Comparison of ENCODE assay signal across 20 cellular contexts in the genomic region with DNA sequence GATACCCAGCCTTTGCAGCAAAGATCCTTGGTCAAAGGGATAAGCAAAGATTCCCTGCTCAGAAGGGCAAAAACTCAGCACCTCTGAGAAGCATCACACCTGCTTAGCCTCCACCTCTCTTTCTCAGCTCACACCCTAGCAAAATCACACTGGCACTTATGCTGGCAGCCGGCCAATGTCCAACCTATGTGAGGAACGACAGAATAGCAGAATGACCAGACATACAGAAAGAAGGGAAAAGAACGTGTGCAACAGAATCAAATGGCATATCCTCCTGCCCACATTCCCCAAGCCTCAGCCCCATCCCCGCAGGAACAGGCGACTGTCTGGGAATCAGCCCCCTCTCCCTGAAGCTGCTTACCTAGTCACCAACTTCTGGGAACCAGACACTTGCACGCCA. TPM values are rescaled to one million over a fixed set of nuclear protein-coding genes. Genes with fewer than 3 reads are reported as not detected.
DNase-seq lines count a peak whose midpoint lies in the region; ATAC-seq and TF ChIP-seq lines count a peak whose summit lies in the region.
"Had no signal": no experiment of that assay in that cellular context is flagged by ENCODE, and none has a peak within 500 bp of the region (broad histone marks: within the 10 kb centered on the region; RNA-seq: fewer than 3 reads in every experiment).

No MANE protein-coding gene starts in this region.

- H3K36me3 ChIP-seq in upper lobe of left lung, result no peaks in the 10 kb centered on the region
- H3K36me3 ChIP-seq: brain microvascular endothelial cell had no signal

- no peak for TF ChIP-seq POLR2A in upper lobe of left lung (IDR thresholded peaks at IDR 0.05)

- DNase-seq in right cardiac atrium, result peak in 1 of 3 donors; percentile 68
- no peak for DNase-seq in left cardiac atrium
- peak; percentile 33 for DNase-seq in RPMI8226
- peak; percentile 32 for DNase-seq in islet precursor cell
- DNase-seq in upper lobe of left lung, result no peak
- no peak for DNase-seq in germinal center (ENCODE audit: low spot score)
- no peak for DNase-seq in DMS 273 (lab: John Stamatoyannopoulos, UW; ENCODE audit: unreplicated experiment)
- DNase-seq: activated CD8-positive, alpha-beta memory T cell treated with anti-CD3 and anti-CD28 coated beads for 24 hours; brain microvascular endothelial cell; Calu3; NCI-H1092; NCI-H2107; NCI-H526 treated with DMSO at 0.1 percent for 48 hours; SW 1271 had no signal

- no peak for TF ChIP-seq CTCF in upper lobe of left lung (IDR thresholded peaks at IDR 0.05)

- no peak for TF ChIP-seq EP300 in upper lobe of left lung (IDR thresholded peaks at IDR 0.05)

- H3K9me3 ChIP-seq in right cardiac atrium (ENCODE audit: control insufficient read depth, low read length), result no peaks in the 10 kb centered on the region
- no peaks in the 10 kb centered on the region for H3K9me3 ChIP-seq in upper lobe of left lung

- H3K27ac ChIP-seq in right cardiac atrium (ENCODE audit: low read length), result peak overlapping the region; percentile 3
- H3K27ac ChIP-seq in upper lobe of left lung, result peak overlapping the region; percentile 24 to 93 (median 58)
- H3K27ac ChIP-seq: brain microvascular endothelial cell, RWPE1 had no signal

- H3K27me3 ChIP-seq in right cardiac atrium (ENCODE audit: control insufficient read depth, insufficient read depth), result no peaks in the 10 kb centered on the region
- H3K27me3 ChIP-seq in upper lobe of left lung, result no peaks in the 10 kb centered on the region
- H3K27me3 ChIP-seq: brain microvascular endothelial cell had no signal

- H3K4me3 ChIP-seq in right cardiac atrium (ENCODE audit: low read length) (no peak overlapping the region), upper lobe of left lung (no peak overlapping the region)
- H3K4me3 ChIP-seq: GM23338 had no signal

- 64% methylated on average over 6 of the region's 6 CpGs for WGBS in right cardiac atrium
- 64 to 73% methylated on average over 6 of the region's 6 CpGs for WGBS in upper lobe of left lung, 2 donors

- peaks cover 2% of the 10 kb centered on the region for H3K4me1 ChIP-seq in right cardiac atrium (ENCODE audit: control insufficient read depth, insufficient read depth, low read length)
- H3K4me1 ChIP-seq in upper lobe of left lung, result peaks cover 27 to 51% (median 38%) of the 10 kb centered on the region in 4 donors

- intact Hi-C loops in right cardiac atrium (cut with DNase I) (no loop called here), left cardiac atrium (cut with DNase I) (loop anchor here in 1 of 2 donors (10.0 kb wide), 1 partner anchor 151 kb away; no protein-coding TSS in a partner anchor)

- no peak for ATAC-seq in right cardiac atrium
- no peak for ATAC-seq in left cardiac atrium
- no peak for ATAC-seq in upper lobe of left lung (ENCODE audit: low FRiP score in 2 of 2)
- ATAC-seq in HG02678 (IDR thresholded peaks at IDR 0.05; ENCODE audit: unreplicated experiment), result no peak
- ATAC-seq: GM23338, sciatic nerve had no signal

RNA-seq across cellular contexts. Expression of a gene that starts 0.7 kb away (rescaled TPM):
- total RNA-seq in right cardiac atrium, result 10 to 100 TPM in 1 of 4 donors, 1 to 10 TPM in 3; 5.4 to 10.9 (median 9.9) TPM
- 2.0 TPM for polyA plus RNA-seq in right cardiac atrium
- total RNA-seq in left cardiac atrium, result 1 to 10 TPM; 5.5 to 6.6 TPM
- 10 to 100 TPM in 1 of 6 donors, 1 to 10 TPM in 5; 2.1 to 10.0 (median 7.3) TPM for total RNA-seq in upper lobe of left lung
- total RNA-seq: Calu3, fibroblast of lung, GM23338 had no signal
- polyA plus RNA-seq: fibroblast of lung, GM23338, keratinocyte had no signal

RNA-seq across cellular contexts. Expression of a gene that starts 0.7 kb away (rescaled TPM):
- 1 to 10 TPM in 3 of 4 donors, under 1 TPM in 1; 0.82 to 9.5 (median 3.7) TPM for total RNA-seq in right cardiac atrium
- 2.1 TPM for polyA plus RNA-seq in right cardiac atrium
- 1 to 10 TPM; 2.0 to 4.0 TPM for total RNA-seq in left cardiac atrium
- total RNA-seq in upper lobe of left lung, result 10 to 100 TPM in 1 of 6 donors, 1 to 10 TPM in 5; 2.0 to 36.7 (median 4.6) TPM
- total RNA-seq: Calu3, fibroblast of lung, GM23338 had no signal
- polyA plus RNA-seq: fibroblast of lung, GM23338, keratinocyte had no signal

RNA-seq across cellular contexts. Expression of a gene that starts 30.3 kb away (rescaled TPM):
- total RNA-seq in right cardiac atrium (10 to 100 TPM; 13.0 to 28.1 (median 18.0) TPM), left cardiac atrium (10 to 100 TPM; 17.2 to 22.5 TPM), upper lobe of left lung (100 to 1,000 TPM in 1 of 6 donors, 10 to 100 TPM in 5; 31.4 to 114 (median 52.6) TPM)
- 13.5 TPM for polyA plus RNA-seq in right cardiac atrium

RNA-seq across cellular contexts. Expression of a gene that starts 54.8 kb away (rescaled TPM):
- total RNA-seq in right cardiac atrium (100 to 1,000 TPM; 433 to 505 (median 493) TPM), left cardiac atrium (100 to 1,000 TPM; 458 to 551 TPM), upper lobe of left lung (100 to 1,000 TPM in 4 of 6 donors, 10 to 100 TPM in 2; 38.8 to 149 (median 132) TPM)
- 918 TPM for polyA plus RNA-seq in right cardiac atrium

RNA-seq across cellular contexts. Expression of a gene that starts 55.0 kb away (rescaled TPM):
- total RNA-seq in right cardiac atrium (10 to 100 TPM; 24.1 to 29.2 (median 27.9) TPM), left cardiac atrium (10 to 100 TPM; 22.9 to 31.9 TPM), upper lobe of left lung (10 to 100 TPM; 11.3 to 32.2 (median 22.1) TPM)
- polyA plus RNA-seq in right cardiac atrium, result 28.2 TPM

Comparison
In these comparisons a context has a peak if more than half of its experiments do, and no peak if none do; other contexts are left out.
1. DNase-seq: peak in RPMI8226 (single experiment) and islet precursor cell (single experiment); none in left cardiac atrium (single experiment), upper lobe of left lung (0 of 2), germinal center (single experiment) and DMS 273 (single experiment).